ENCODE assay signal across 8 cellular contexts in the genomic region with DNA sequence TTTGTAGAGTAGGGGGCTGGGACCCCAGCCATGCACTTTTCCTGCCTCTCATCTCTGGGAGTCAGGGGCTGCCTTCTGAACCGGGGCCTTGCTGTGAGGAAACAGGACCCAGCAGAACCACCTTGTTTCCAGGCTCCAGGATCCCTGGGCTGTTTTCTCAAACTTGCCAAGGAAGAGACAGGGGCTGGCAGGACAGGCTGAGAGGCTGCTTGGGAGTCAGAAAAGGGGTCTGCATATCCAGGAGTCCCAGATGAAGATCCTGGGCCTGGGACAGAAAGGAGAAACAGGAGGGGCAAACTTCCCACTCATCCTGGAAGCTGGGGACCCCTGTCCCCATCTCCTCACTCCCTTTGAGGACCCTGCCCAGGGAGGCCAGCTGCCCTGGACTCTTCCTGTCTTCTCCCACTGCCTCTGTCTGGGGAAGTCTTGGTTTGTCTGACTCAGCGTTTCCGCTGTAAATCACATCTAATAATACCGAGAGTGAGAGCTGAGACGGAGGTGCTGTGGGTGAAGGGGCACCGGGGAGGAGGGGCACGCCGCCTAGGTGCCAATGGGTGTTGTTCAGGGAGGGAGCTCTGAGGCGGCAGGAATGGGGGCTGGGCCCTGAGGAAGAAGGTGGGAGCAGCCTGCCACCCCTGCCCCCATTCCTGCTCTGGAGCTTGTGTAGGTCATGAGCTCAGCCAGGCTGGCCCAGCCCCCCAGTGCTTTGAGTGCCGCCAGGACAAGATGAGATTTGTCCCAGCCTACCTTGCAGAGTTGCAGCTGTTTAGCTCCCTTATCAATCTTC. TPM values are rescaled to one million over a fixed set of nuclear protein-coding genes. Genes with fewer than 3 reads are reported as not detected.
DNase-seq lines count a peak whose midpoint lies in the region; FAIRE-seq and TF ChIP-seq lines count a peak whose summit lies in the region.

No MANE protein-coding gene starts in this region.

- peak overlapping the region; percentile 23 for H2BK12ac ChIP-seq in neuronal stem cell (ENCODE audit: low read length)

- H3K4me1 Mint-ChIP-seq in Calu3 (ENCODE audit: low read depth, unreplicated experiment), result no peaks in the 10 kb centered on the region

- H3K9me3 ChIP-seq in WERI-Rb-1 (ENCODE audit: severe bottlenecking), result no peaks in the 10 kb centered on the region
- no peaks in the 10 kb centered on the region for H3K9me3 ChIP-seq in neuronal stem cell (replicated peaks in 1 of 2; ENCODE audit: control insufficient read depth in 2 of 2, insufficient read depth in 1 of 2, low read depth in 1 of 2, low read length in 2 of 2)

- H3K27me3 Mint-ChIP-seq in Calu3 (ENCODE audit: unreplicated experiment), result peaks cover 13% of the 10 kb centered on the region

- H3K27me3 ChIP-seq in WERI-Rb-1 (ENCODE audit: insufficient read depth, low read depth, severe bottlenecking) (no peaks in the 10 kb centered on the region), neuronal stem cell (ENCODE audit: control insufficient read depth in 3 of 3, insufficient read depth in 3 of 3, low read depth in 1 of 3, low read length in 3 of 3) (no peaks in the 10 kb centered on the region)

- no peak overlapping the region for H3K9ac ChIP-seq in neuronal stem cell (ENCODE audit: low read depth, low read length, poor library complexity)

- H3K36me3 ChIP-seq in WERI-Rb-1 (peaks cover 15% of the 10 kb centered on the region), neuronal stem cell (replicated peaks in 1 of 2; ENCODE audit: control insufficient read depth in 2 of 2, insufficient read depth in 2 of 2, low read length in 2 of 2) (peaks cover 11 to 21% of the 10 kb centered on the region in 2 donors)

- no peak overlapping the region for H2BK5ac ChIP-seq in neuronal stem cell (ENCODE audit: low read length)

- intact Hi-C loops in Calu3 (cut with micrococcal nuclease; ENCODE audit: unreplicated experiment), result no loop called here

- BruUV-seq in Calu3 (replicated peaks; lab: Mats Ljungman, UMichigan), result no TSS peak

- H2BK120ac ChIP-seq in neuronal stem cell (ENCODE audit: low read depth, low read length), result no peak overlapping the region

- peak overlapping the region; percentile 91 for H2AK5ac ChIP-seq in neuronal stem cell (ENCODE audit: low read depth, low read length)

- peak; percentile 76 for FAIRE-seq in HTR-8/SVneo (lab: Jason Lieb, UNC)

- H3K14ac ChIP-seq in neuronal stem cell (ENCODE audit: low read length), result peak overlapping the region; percentile 90

- peak overlapping the region; percentile 77 for H3K27ac ChIP-seq in WERI-Rb-1
- no peak overlapping the region for H3K27ac ChIP-seq in neuronal stem cell (replicated peaks; ENCODE audit: low read length)

- peak overlapping the region; percentile 29 for H3K23ac ChIP-seq in neuronal stem cell (ENCODE audit: low read depth, low read length, poor library complexity)

- CTCF ChIA-PET in Calu3 (lab: Charles Lee), result interaction anchor here (0.6 kb wide), 1 partner anchor 891 kb away, joined by 3 read pairs; no protein-coding TSS in a partner anchor

- peak overlapping the region; percentile 2 for H2BK15ac ChIP-seq in neuronal stem cell (ENCODE audit: low read length)

- peaks cover 28 to 42% of the 10 kb centered on the region in 2 donors for H3K4me1 ChIP-seq in neuronal stem cell (ENCODE audit: control insufficient read depth in 2 of 2, insufficient read depth in 1 of 2, low read depth in 1 of 2, low read length in 2 of 2)

- peak overlapping the region; percentile 36 for H3K4me2 ChIP-seq in neuronal stem cell (ENCODE audit: insufficient read depth, low read length, poor library complexity, severe bottlenecking)

- H3K27ac Mint-ChIP-seq in Calu3 (ENCODE audit: unreplicated experiment), result no peak overlapping the region

- H3K4me3 ChIP-seq in WERI-Rb-1 (ENCODE audit: low read depth, low read length) (peak overlapping the region; percentile 27; the same call in 1 of the 2 replicates), epithelial cell of esophagus (ENCODE audit: low read length) (no peak overlapping the region), neuronal stem cell (ENCODE audit: low read length in 2 of 2) (no peak overlapping the region)

- H3K36me3 Mint-ChIP-seq in Calu3 (ENCODE audit: insufficient read depth, unreplicated experiment), result peaks cover 13% of the 10 kb centered on the region

- no peak overlapping the region for H2AFZ ChIP-seq in neuronal stem cell (ENCODE audit: low read length)

- peak overlapping the region; percentile 94 for H3K18ac ChIP-seq in neuronal stem cell (ENCODE audit: low read length)

- H4K8ac ChIP-seq in neuronal stem cell (ENCODE audit: low read depth, low read length), result no peak overlapping the region

- H3K79me1 ChIP-seq in neuronal stem cell (ENCODE audit: low read depth, low read length), result no peaks in the 10 kb centered on the region

- no peaks in the 10 kb centered on the region for H3K9me3 Mint-ChIP-seq in Calu3 (ENCODE audit: low read depth, unreplicated experiment)

- peak overlapping the region; percentile 19 for H3K4ac ChIP-seq in neuronal stem cell (ENCODE audit: low read length)

- H3K4me3 Mint-ChIP-seq in Calu3 (ENCODE audit: low read depth, unreplicated experiment), result no peak overlapping the region

- no peak overlapping the region for H4K91ac ChIP-seq in neuronal stem cell (ENCODE audit: low read depth, low read length, poor library complexity)

- DNase-seq in activated gamma-delta T cell treated with Interleukin-2 at 50 U/mL for 16 hours (peak; percentile 40), activated gamma-delta T cell (lab: John Stamatoyannopoulos, UW) (no peak), HTR-8/SVneo (ENCODE audit: insufficient read length, low spot score) (peak; percentile 87), WERI-Rb-1 (peak; percentile 80), epithelial cell of esophagus (ENCODE audit: low read depth) (peak; percentile 80), neuronal stem cell (ENCODE audit: low spot score) (no peak), Calu3 (no peak), NCI-H345 (lab: John Stamatoyannopoulos, UW) (no peak)

- no peak for TF ChIP-seq CTCF in WERI-Rb-1 (IDR thresholded peaks at IDR 0.05; ENCODE audit: low read depth, low read length)
- no peak for TF ChIP-seq CTCF in epithelial cell of esophagus (IDR thresholded peaks at IDR 0.05; ENCODE audit: insufficient read depth, low read depth, low read length, missing control alignments)
- no peak for TF ChIP-seq CTCF in Calu3 (IDR thresholded peaks at IDR 0.05; ENCODE audit: unreplicated experiment)

- no CpG with 5 or more reads among the region's 10 CpGs for WGBS in neuronal stem cell (ENCODE audit: extremely low coverage in 2 of 2, insufficient read length in 2 of 2, insufficient replicate concordance in 1 of 2), 2 donors

RNA-seq across cellular contexts. Expression of a gene that starts 16.7 kb away (rescaled TPM):
- polyA plus RNA-seq in neuronal stem cell (2013, experiment 1 of 2), result 34.6 TPM
- polyA plus RNA-seq in neuronal stem cell (2013, experiment 2 of 2), result 34.4 TPM
- not detected in 2 replicates for total RNA-seq in Calu3 (2022)

RNA-seq across cellular contexts. Expression of a gene that starts 17.4 kb away (rescaled TPM):
- 52.4 TPM for polyA plus RNA-seq in neuronal stem cell (2013, experiment 1 of 2)
- 53.8 TPM for polyA plus RNA-seq in neuronal stem cell (2013, experiment 2 of 2)
- total RNA-seq in Calu3 (2022), result 38.5 and 43.0 TPM in 2 replicates

RNA-seq across cellular contexts. Expression of a gene that starts 24.6 kb away (rescaled TPM):
- 26.5 TPM for polyA plus RNA-seq in neuronal stem cell (2013, experiment 1 of 2)
- polyA plus RNA-seq in neuronal stem cell (2013, experiment 2 of 2), result 25.9 TPM
- 16.9 and 20.4 TPM in 2 replicates for total RNA-seq in Calu3 (2022)

RNA-seq across cellular contexts. Expression of a gene that starts 40.1 kb away (rescaled TPM):
- 53.3 TPM for polyA plus RNA-seq in neuronal stem cell (2013, experiment 1 of 2)
- 50.9 TPM for polyA plus RNA-seq in neuronal stem cell (2013, experiment 2 of 2)
- 75.3 and 91.7 TPM in 2 replicates for total RNA-seq in Calu3 (2022)

Comparison
In these comparisons a context has a peak if more than half of its experiments do, and no peak if none do; other contexts are left out.
1. DNase-seq: peak in activated gamma-delta T cell treated with Interleukin-2 at 50 U/mL for 16 hours (single experiment), HTR-8/SVneo (single experiment), WERI-Rb-1 (single experiment) and epithelial cell of esophagus (single experiment); none in activated gamma-delta T cell (single experiment), neuronal stem cell (single experiment), Calu3 (single experiment) and NCI-H345 (single experiment).